Comparison of ENCODE assay signal across 8 cellular contexts in the genomic region with DNA sequence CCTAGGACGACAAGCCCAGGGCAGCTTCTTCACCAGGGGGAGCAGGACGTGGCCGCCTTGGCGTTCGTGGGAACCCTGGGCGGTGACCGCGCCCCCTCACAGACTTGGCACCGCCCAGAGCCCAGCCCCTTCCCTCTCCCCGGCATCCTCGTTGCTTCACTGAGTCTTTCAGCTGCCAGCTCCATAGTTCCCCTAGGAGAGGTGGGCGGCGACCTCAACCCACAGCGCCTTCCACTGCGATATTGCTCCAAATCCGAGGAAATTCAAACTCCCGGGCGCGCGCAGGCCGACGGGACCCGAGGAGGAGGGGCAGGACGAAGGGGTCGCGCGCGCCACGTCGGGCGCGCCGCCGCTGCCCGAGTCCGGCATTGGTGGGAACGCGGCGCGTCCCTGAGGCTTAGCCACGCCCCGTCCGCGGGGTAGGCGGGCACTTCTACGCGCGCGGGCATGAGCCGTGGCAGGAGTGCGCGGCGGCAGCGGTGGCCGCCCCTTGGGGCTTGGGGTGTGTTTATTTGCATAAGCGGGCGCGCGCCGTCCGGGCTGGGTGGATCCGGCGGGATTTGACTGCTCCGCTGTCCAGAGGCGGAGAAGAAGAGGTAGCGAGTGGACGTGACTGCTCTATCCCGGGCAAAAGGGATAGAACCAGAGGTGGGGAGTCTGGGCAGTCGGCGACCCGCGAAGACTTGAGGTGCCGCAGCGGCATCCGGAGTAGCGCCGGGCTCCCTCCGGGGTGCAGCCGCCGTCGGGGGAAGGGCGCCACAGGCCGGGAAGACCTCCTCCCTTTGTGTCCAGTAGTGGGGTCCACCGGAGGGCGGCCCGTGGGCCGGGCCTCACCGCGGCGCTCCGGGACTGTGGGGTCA.
DNase-seq lines count a peak whose midpoint lies in the region; FAIRE-seq and TF ChIP-seq lines count a peak whose summit lies in the region.

A gene with protein sequence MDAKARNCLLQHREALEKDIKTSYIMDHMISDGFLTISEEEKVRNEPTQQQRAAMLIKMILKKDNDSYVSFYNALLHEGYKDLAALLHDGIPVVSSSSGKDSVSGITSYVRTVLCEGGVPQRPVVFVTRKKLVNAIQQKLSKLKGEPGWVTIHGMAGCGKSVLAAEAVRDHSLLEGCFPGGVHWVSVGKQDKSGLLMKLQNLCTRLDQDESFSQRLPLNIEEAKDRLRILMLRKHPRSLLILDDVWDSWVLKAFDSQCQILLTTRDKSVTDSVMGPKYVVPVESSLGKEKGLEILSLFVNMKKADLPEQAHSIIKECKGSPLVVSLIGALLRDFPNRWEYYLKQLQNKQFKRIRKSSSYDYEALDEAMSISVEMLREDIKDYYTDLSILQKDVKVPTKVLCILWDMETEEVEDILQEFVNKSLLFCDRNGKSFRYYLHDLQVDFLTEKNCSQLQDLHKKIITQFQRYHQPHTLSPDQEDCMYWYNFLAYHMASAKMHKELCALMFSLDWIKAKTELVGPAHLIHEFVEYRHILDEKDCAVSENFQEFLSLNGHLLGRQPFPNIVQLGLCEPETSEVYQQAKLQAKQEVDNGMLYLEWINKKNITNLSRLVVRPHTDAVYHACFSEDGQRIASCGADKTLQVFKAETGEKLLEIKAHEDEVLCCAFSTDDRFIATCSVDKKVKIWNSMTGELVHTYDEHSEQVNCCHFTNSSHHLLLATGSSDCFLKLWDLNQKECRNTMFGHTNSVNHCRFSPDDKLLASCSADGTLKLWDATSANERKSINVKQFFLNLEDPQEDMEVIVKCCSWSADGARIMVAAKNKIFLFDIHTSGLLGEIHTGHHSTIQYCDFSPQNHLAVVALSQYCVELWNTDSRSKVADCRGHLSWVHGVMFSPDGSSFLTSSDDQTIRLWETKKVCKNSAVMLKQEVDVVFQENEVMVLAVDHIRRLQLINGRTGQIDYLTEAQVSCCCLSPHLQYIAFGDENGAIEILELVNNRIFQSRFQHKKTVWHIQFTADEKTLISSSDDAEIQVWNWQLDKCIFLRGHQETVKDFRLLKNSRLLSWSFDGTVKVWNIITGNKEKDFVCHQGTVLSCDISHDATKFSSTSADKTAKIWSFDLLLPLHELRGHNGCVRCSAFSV (N-terminal part only) (plus strand): TSS at position 579 of the 860 bp plus-strand sequence. CDS start 3,070 bp downstream, outside the sequence.
A gene with protein sequence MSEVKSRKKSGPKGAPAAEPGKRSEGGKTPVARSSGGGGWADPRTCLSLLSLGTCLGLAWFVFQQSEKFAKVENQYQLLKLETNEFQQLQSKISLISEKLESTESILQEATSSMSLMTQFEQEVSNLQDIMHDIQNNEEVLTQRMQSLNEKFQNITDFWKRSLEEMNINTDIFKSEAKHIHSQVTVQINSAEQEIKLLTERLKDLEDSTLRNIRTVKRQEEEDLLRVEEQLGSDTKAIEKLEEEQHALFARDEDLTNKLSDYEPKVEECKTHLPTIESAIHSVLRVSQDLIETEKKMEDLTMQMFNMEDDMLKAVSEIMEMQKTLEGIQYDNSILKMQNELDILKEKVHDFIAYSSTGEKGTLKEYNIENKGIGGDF (minus strand): TSS at position 77 of the 860 bp plus-strand sequence. CDS start 87 bp downstream, outside the sequence.

- H3K9me3 Mint-ChIP-seq in nephron progenitor cell, result peaks cover 6% of the 10 kb centered on the region
- H3K9me3 Mint-ChIP-seq in stimulated activated naive CD8-positive, alpha-beta T cell treated with anti-CD3 and anti-CD28 coated beads, Interleukin-15, Interleukin-2, amounts not matched to agents 100 ng/mL and 50 ng/mL, for 24 hours, result no peaks in the 10 kb centered on the region

- no peaks in the 10 kb centered on the region for H4K20me1 ChIP-seq in MM.1S (ENCODE audit: insufficient read depth, low read length)

- H3K27ac ChIP-seq in MM.1S (ENCODE audit: low read length), result peak within 1 kb of the TSS; percentile 28; the same call in 1 of the 2 replicates

- no peaks in the 10 kb centered on the region; the same call in 1 of the 2 replicates for H3K27me3 ChIP-seq in MM.1S (replicated peaks; ENCODE audit: insufficient read depth, low read length)

- H3K27ac Mint-ChIP-seq in nephron progenitor cell, result peak within 1 kb of the TSS; percentile 99
- H3K27ac Mint-ChIP-seq in stimulated activated naive CD8-positive, alpha-beta T cell treated with anti-CD3 and anti-CD28 coated beads, Interleukin-15, Interleukin-2, amounts not matched to agents 100 ng/mL and 50 ng/mL, for 24 hours, result peak within 1 kb of the TSS; percentile 95

- peak within 1 kb of the TSS; percentile 61 for H3K9ac ChIP-seq in MM.1S (ENCODE audit: low read length)

- H3K9me3 ChIP-seq in MM.1S (replicated peaks; ENCODE audit: insufficient read depth, low read length), result no peaks in the 10 kb centered on the region

- TF ChIP-seq CTCF in MM.1S (IDR thresholded peaks at IDR 0.05; ENCODE audit: low read length), result no peak
- TF ChIP-seq CTCF in nephron progenitor cell (IDR thresholded peaks at IDR 0.05), result no peak

- H3K4me1 Mint-ChIP-seq in nephron progenitor cell, result peaks cover 30% of the 10 kb centered on the region
- H3K4me1 Mint-ChIP-seq in stimulated activated naive CD8-positive, alpha-beta T cell treated with anti-CD3 and anti-CD28 coated beads, Interleukin-15, Interleukin-2, amounts not matched to agents 100 ng/mL and 50 ng/mL, for 24 hours (ENCODE audit: low read depth), result peaks cover 32% of the 10 kb centered on the region

- peak within 1 kb of the TSS; percentile 97 for H2AFZ ChIP-seq in MM.1S (ENCODE audit: low read length)

- H3K4me2 ChIP-seq in MM.1S (ENCODE audit: low read depth, low read length), result peak within 1 kb of the TSS; percentile 94

- no peaks in the 10 kb centered on the region for H3K36me3 ChIP-seq in MM.1S (replicated peaks; ENCODE audit: insufficient read depth, low read length)

- peak within 1 kb of the TSS; percentile 97 for H3K4me3 Mint-ChIP-seq in nephron progenitor cell
- H3K4me3 Mint-ChIP-seq in stimulated activated naive CD8-positive, alpha-beta T cell treated with anti-CD3 and anti-CD28 coated beads, Interleukin-15, Interleukin-2, amounts not matched to agents 100 ng/mL and 50 ng/mL, for 24 hours, result peak within 1 kb of the TSS; percentile 97

- H3F3A ChIP-seq in MM.1S (ENCODE audit: insufficient read depth, low read length), result no peaks in the 10 kb centered on the region

- H3K79me2 ChIP-seq in MM.1S (ENCODE audit: low read length), result no peaks in the 10 kb centered on the region

- no peaks in the 10 kb centered on the region for H3K27me3 Mint-ChIP-seq in nephron progenitor cell (ENCODE audit: low read depth, poor library complexity)
- no peaks in the 10 kb centered on the region for H3K27me3 Mint-ChIP-seq in stimulated activated naive CD8-positive, alpha-beta T cell treated with anti-CD3 and anti-CD28 coated beads, Interleukin-15, Interleukin-2, amounts not matched to agents 100 ng/mL and 50 ng/mL, for 24 hours

- peaks cover 35% of the 10 kb centered on the region for H3K36me3 Mint-ChIP-seq in nephron progenitor cell (ENCODE audit: low read depth)
- peaks cover 18% of the 10 kb centered on the region for H3K36me3 Mint-ChIP-seq in stimulated activated naive CD8-positive, alpha-beta T cell treated with anti-CD3 and anti-CD28 coated beads, Interleukin-15, Interleukin-2, amounts not matched to agents 100 ng/mL and 50 ng/mL, for 24 hours (ENCODE audit: low read depth)

- no peaks in the 10 kb centered on the region for H3K9me2 ChIP-seq in MM.1S (replicated peaks; ENCODE audit: insufficient read depth, low read length)

- FAIRE-seq in G401.6 (lab: Jason Lieb, UNC), result peak; percentile 71

- 0 out of 2 replicates have a peak, but pooled peaks cover 6% of the 10 kb centered on the region for H3K4me1 ChIP-seq in MM.1S (ENCODE audit: low read length)

- peak; percentile 97 for DNase-seq in HCEC 1CT
- DNase-seq in MM.1S, result peak; percentile 97
- peak; percentile 87 for DNase-seq in SHP77 treated with DMSO at 0.1 percent for 48 hours (lab: John Stamatoyannopoulos, UW)
- DNase-seq in activated effector memory CD4-positive, alpha-beta T cell treated with anti-CD3 and anti-CD28 coated beads, Interleukin-2, amount 50 U/mL, for 16 hours, result peak; percentile 99
- DNase-seq in fibroblast of the conjunctiva (ENCODE audit: low read depth), result peak; percentile 91
- DNase-seq in nephron progenitor cell, result peak; percentile 99

- H3K4me3 ChIP-seq in MM.1S (ENCODE audit: low read length), result peak within 1 kb of the TSS; percentile 95

Comparison
In these comparisons a context has a peak if more than half of its experiments do, and no peak if none do; other contexts are left out.
1. Peak in every context shown above with its lines: DNase-seq, H3K4me3 ChIP-seq and H3K27ac ChIP-seq.